11 cellular contexts compared by ENCODE assay signal in genomic region chr1:80054129-80054528, GRCh38.
DNase-seq lines count a peak whose midpoint lies in the region; ATAC-seq, FAIRE-seq and TF ChIP-seq lines count a peak whose summit lies in the region.
"Had no signal": no experiment of that assay in that cellular context is flagged by ENCODE, and none has a peak within 500 bp of the region (broad histone marks: within the 10 kb centered on the region; RNA-seq: fewer than 3 reads in every experiment).

No MANE protein-coding gene starts in this region.

- peak in 1 of 2 experiments; percentile 38; a peak in 2 of 6 replicates for ATAC-seq in A549
- no peak for ATAC-seq in GM21390 (IDR thresholded peaks at IDR 0.05; ENCODE audit: unreplicated experiment)
- ATAC-seq in GM19324 (IDR thresholded peaks at IDR 0.05; ENCODE audit: low FRiP score, unreplicated experiment) = no peak
- ATAC-seq in HG03354 (IDR thresholded peaks at IDR 0.05; ENCODE audit: poor library complexity, severe bottlenecking, unreplicated experiment) = no peak
- ATAC-seq: CD8-positive, alpha-beta T cell had no signal

- no peak for TF ChIP-seq POLR2A in A549 (IDR thresholded peaks at IDR 0.05; ENCODE audit: low read length)

- 47% methylated on average over 7 of the region's 7 CpGs for WGBS in A549 (ENCODE audit: missing lambda C conversion rate)

- H3K27ac ChIP-seq in A549 = peak overlapping the region in 1 of 2 experiments; percentile 54; a peak in 1 of 6 replicates
- H3K27ac ChIP-seq: parathyroid adenoma had no signal

- H3K4me2 ChIP-seq in A549 = no peak overlapping the region

- H3K4me1 ChIP-seq in A549 = 0 out of 3 replicates have a peak, but pooled peaks cover 3% of the 10 kb centered on the region
- H3K4me1 ChIP-seq: parathyroid adenoma had no signal

- CTCF ChIA-PET in A549 (lab: Yijun Ruan, JAX) = no interaction called here

- no peak for FAIRE-seq in A549 (lab: Jason Lieb, UNC)

- no peak for TF ChIP-seq EP300 in A549 (IDR thresholded peaks at IDR 0.05)

- POLR2A ChIA-PET in A549 (lab: Yijun Ruan, JAX) = no interaction called here

- H3K4me3 ChIP-seq in A549 = no peak overlapping the region

- TF ChIP-seq RAD21 in A549 (conservative IDR thresholded peaks at IDR 0.05 in 1 of 2, IDR thresholded peaks at IDR 0.05 in 1 of 2) = no peak

- no peak for TF ChIP-seq CTCF in A549 (IDR thresholded peaks at IDR 0.05)

- DNase-seq in A549 (ENCODE audit: low read depth in 1 of 2, low spot score in 1 of 2) (peak; percentile 1 to 68), HT1080 (ENCODE audit: low read depth) (peak; percentile 84), NCI-H748 (lab: John Stamatoyannopoulos, UW; ENCODE audit: unreplicated experiment) (peak; percentile 100), fibroblast of gingiva (ENCODE audit: low read depth) (peak; percentile 32), CD1c-positive myeloid dendritic cell (ENCODE audit: extremely low spot score) (no peak)
- DNase-seq: CD8-positive, alpha-beta T cell; NCI-H1048 had no signal

- no peaks in the 10 kb centered on the region for H3K9me3 ChIP-seq in A549

TF ChIP-seq in A549, 52 proteins besides CTCF, POLR2A, EP300 and RAD21:
- no peak for TF ChIP-seq CEBPB (IDR thresholded peaks at IDR 0.05)
- TF ChIP-seq FOSL2 (IDR thresholded peaks at IDR 0.05) = no peak
- no peak for TF ChIP-seq FOSL2 (CRISPR knock-in tag; IDR thresholded peaks at IDR 0.05)
- 0 out of 2 replicates have a peak, but pooled peaks have one; percentile 22 for TF ChIP-seq NFE2L2 (conservative IDR thresholded peaks at IDR 0.05; ENCODE audit: low read length)
- TF ChIP-seq KDM5A (IDR thresholded peaks at IDR 0.05) = no peak
- no peak for TF ChIP-seq ZFP36 (IDR thresholded peaks at IDR 0.05; ENCODE audit: borderline replicate concordance, partially characterized antibody)
- TF ChIP-seq HDAC2 (IDR thresholded peaks at IDR 0.05) = no peak
- 0 out of 2 replicates have a peak, but pooled peaks have one; percentile 35 for TF ChIP-seq HOXB13 (CRISPR knock-in tag; IDR thresholded peaks at IDR 0.05; ENCODE audit: low read depth)
- TF ChIP-seq KDM1A (IDR thresholded peaks at IDR 0.05; ENCODE audit: low read depth) = no peak
- no peak for TF ChIP-seq ELK1 (IDR thresholded peaks at IDR 0.05; ENCODE audit: low read depth, low read length)
- no peak for TF ChIP-seq HMGXB4 (CRISPR knock-in tag; IDR thresholded peaks at IDR 0.05; ENCODE audit: borderline replicate concordance)
- TF ChIP-seq HEYL (CRISPR knock-in tag; IDR thresholded peaks at IDR 0.05) = no peak
- TF ChIP-seq CHD2 (IDR thresholded peaks at IDR 0.05; ENCODE audit: low read length, partially characterized antibody) = no peak
- no peak for TF ChIP-seq ZC3H11A (IDR thresholded peaks at IDR 0.05)
- no peak for TF ChIP-seq CHD4 (IDR thresholded peaks at IDR 0.05; ENCODE audit: borderline replicate concordance)
- TF ChIP-seq HOXA7 (CRISPR knock-in tag; IDR thresholded peaks at IDR 0.05) = no peak
- TF ChIP-seq RFX5 (IDR thresholded peaks at IDR 0.05) = no peak
- no peak for TF ChIP-seq SMC3 (IDR thresholded peaks at IDR 0.05)
- TF ChIP-seq MAFK (IDR thresholded peaks at IDR 0.05; ENCODE audit: partially characterized antibody) = peak; percentile 74
- TF ChIP-seq MAX (IDR thresholded peaks at IDR 0.05) = no peak
- no peak for TF ChIP-seq JUN (IDR thresholded peaks at IDR 0.05)
- TF ChIP-seq FOXS1 (CRISPR knock-in tag; IDR thresholded peaks at IDR 0.05) = peak; percentile 44; the same call in 1 of the 2 replicates
- no peak for TF ChIP-seq ESRRA (IDR thresholded peaks at IDR 0.05; ENCODE audit: borderline replicate concordance, low read length)
- no peak for TF ChIP-seq RCOR1 (IDR thresholded peaks at IDR 0.05; ENCODE audit: low read depth, low read length)
- TF ChIP-seq TFCP2L1 (CRISPR knock-in tag; IDR thresholded peaks at IDR 0.05) = no peak
- TF ChIP-seq REST (IDR thresholded peaks at IDR 0.05) = no peak
- no peak for TF ChIP-seq MYC (IDR thresholded peaks at IDR 0.05; ENCODE audit: borderline replicate concordance, low read length)
- TF ChIP-seq ATOH8 (CRISPR knock-in tag; IDR thresholded peaks at IDR 0.05; ENCODE audit: low read depth) = no peak
- TF ChIP-seq JUNB (IDR thresholded peaks at IDR 0.05) = no peak
- no peak for TF ChIP-seq NPAS2 (CRISPR knock-in tag; IDR thresholded peaks at IDR 0.05; ENCODE audit: borderline replicate concordance)
- TF ChIP-seq HES2 (IDR thresholded peaks at IDR 0.05) = no peak
- no peak for TF ChIP-seq EHF (CRISPR knock-in tag; IDR thresholded peaks at IDR 0.05)
- no peak for TF ChIP-seq ZSCAN20 (CRISPR knock-in tag; IDR thresholded peaks at IDR 0.05)
